ENCODE assay signal across 8 cellular contexts in genomic region chr17:75289832-75290337, GRCh38. TPM values are rescaled to one million over a fixed set of nuclear protein-coding genes. Genes with fewer than 3 reads are reported as not detected.
DNase-seq lines count a peak whose midpoint lies in the region; ATAC-seq and TF ChIP-seq lines count a peak whose summit lies in the region.

No MANE protein-coding gene starts in this region.

- TF ChIP-seq CTCF in GM06990 (IDR thresholded peaks at IDR 0.05; ENCODE audit: insufficient read depth, low read length, poor library complexity, severe bottlenecking) = peak; percentile 56
- peak; percentile 36 for TF ChIP-seq CTCF in PC-3 (conservative IDR thresholded peaks at IDR 0.05; ENCODE audit: low read depth, low read length)
- TF ChIP-seq CTCF in psoas muscle (IDR thresholded peaks at IDR 0.05) = no peak

- H2AFZ ChIP-seq in PC-3 (ENCODE audit: low read length) = peak overlapping the region; percentile 97

- H3K4me1 ChIP-seq in PC-3 (ENCODE audit: insufficient read depth, low read length) = peaks cover 12% of the 10 kb centered on the region
- peaks cover 5% of the 10 kb centered on the region for H3K4me1 ChIP-seq in psoas muscle

- ATAC-seq in HG02678 (IDR thresholded peaks at IDR 0.05; ENCODE audit: unreplicated experiment) = peak; percentile 17
- ATAC-seq in PC-3 = peak; percentile 13
- ATAC-seq in psoas muscle = peak; percentile 29 to 64 (median 44)

- no peak for DNase-seq in GM06990 (ENCODE audit: extremely low read depth, insufficient read length)
- DNase-seq in PC-3 = peak; percentile 59
- DNase-seq in activated naive CD4-positive, alpha-beta T cell treated with anti-CD3 and anti-CD28 coated beads, Interleukin-2, amount 10 ng/mL, durations not matched to agents 7 days and 5 days = peak; percentile 73
- peak in 41 of 42 donors; percentile 33 to 82 (median 60) for DNase-seq in head of caudate nucleus
- DNase-seq in psoas muscle = peak in 1 of 2 donors; percentile 44
- DNase-seq in islet precursor cell = no peak
- DNase-seq in middle frontal gyrus (ENCODE audit: extremely low spot score, low spot score) = no peak

- peak overlapping the region; percentile 99 for H3K4me3 Mint-ChIP-seq in activated naive CD4-positive, alpha-beta T cell treated with anti-CD3 and anti-CD28 coated beads, Interleukin-2, amount 10 ng/mL, durations not matched to agents 7 days and 5 days

- whole genome bisulfite sequencing in psoas muscle, 3 donors = 5 to 9% (median 7%) methylated on average over 26 of the region's 26 CpGs

- peak overlapping the region; percentile 100 for H3K27ac Mint-ChIP-seq in activated naive CD4-positive, alpha-beta T cell treated with anti-CD3 and anti-CD28 coated beads, Interleukin-2, amount 10 ng/mL, durations not matched to agents 7 days and 5 days

- POLR2A ChIA-PET in PC-3 (lab: Charles Lee; ENCODE audit: unreplicated experiment) = interaction anchor here (0.6 to 1.7 kb wide), 8 partner anchors 12 to 532 kb away, joined by 3 to 23 read pairs (median 5); partner anchors contain the start of genes GGA3, GRB2, MIF4GD and MRPS7

- intact Hi-C loops in PC-3 (cut with micrococcal nuclease) = loop anchor here (1.0 kb wide), 2 partner anchors 19 to 115 kb away; partner anchors contain the start of genes GRB2 and MIF4GD
- intact Hi-C loops in head of caudate nucleus (cut with DNase I) = no loop called here
- intact Hi-C loops in psoas muscle (cut with DNase I) = loop anchor here in 1 of 2 donors (2.0 kb wide), 2 partner anchors 115 to 123 kb away; partner anchors contain the start of gene GRB2

- CTCF ChIA-PET in PC-3 (lab: Charles Lee) = interaction anchor here (0.6 to 2.0 kb wide), 10 partner anchors 17 to 307 kb away, joined by 3 to 60 read pairs (median 7); partner anchors contain the start of gene MIF4GD
- CTCF ChIA-PET in activated naive CD4-positive, alpha-beta T cell treated with anti-CD3 and anti-CD28 coated beads, Interleukin-2, amount 10 ng/mL, durations not matched to agents 7 days and 5 days (lab: Charles Lee) = interaction anchor here (0.7 to 2.6 kb wide), 13 partner anchors 8 to 122 kb away, joined by 3 to 22 read pairs (median 6); partner anchors contain the start of genes GRB2 and MIF4GD

- H3K27me3 Mint-ChIP-seq in activated naive CD4-positive, alpha-beta T cell treated with anti-CD3 and anti-CD28 coated beads, Interleukin-2, amount 10 ng/mL, durations not matched to agents 7 days and 5 days = peaks cover 5% of the 10 kb centered on the region

- H3K27ac ChIP-seq in PC-3 (ENCODE audit: low read length) (peak overlapping the region; percentile 68), psoas muscle (peak overlapping the region; percentile 83)

- no peaks in the 10 kb centered on the region for H3F3A ChIP-seq in PC-3 (ENCODE audit: low read length, unreplicated experiment)

- no peaks in the 10 kb centered on the region for H3K9me3 Mint-ChIP-seq in activated naive CD4-positive, alpha-beta T cell treated with anti-CD3 and anti-CD28 coated beads, Interleukin-2, amount 10 ng/mL, durations not matched to agents 7 days and 5 days

- H4K20me1 ChIP-seq in PC-3 (ENCODE audit: low read length) = no peaks in the 10 kb centered on the region

- H3K79me2 ChIP-seq in PC-3 (ENCODE audit: low read length) = peaks cover 21% of the 10 kb centered on the region

- H3K9me2 ChIP-seq in PC-3 (replicated peaks; ENCODE audit: low read length) = no peaks in the 10 kb centered on the region

- H3K9me3 ChIP-seq in PC-3 (ENCODE audit: low read length) = no peaks in the 10 kb centered on the region
- no peaks in the 10 kb centered on the region for H3K9me3 ChIP-seq in psoas muscle

- H3K27me3 ChIP-seq in GM06990 (replicated peaks; ENCODE audit: control insufficient read depth, insufficient read depth, low read length) = no peaks in the 10 kb centered on the region
- no peaks in the 10 kb centered on the region for H3K27me3 ChIP-seq in PC-3 (ENCODE audit: low read length)
- no peaks in the 10 kb centered on the region for H3K27me3 ChIP-seq in psoas muscle (ENCODE audit: insufficient read depth in 3 of 3, low read length in 2 of 3)

- peak overlapping the region; percentile 87 for H3K4me2 ChIP-seq in PC-3 (ENCODE audit: low read length)

- H3K36me3 ChIP-seq in GM06990 (ENCODE audit: control insufficient read depth, insufficient read depth, low read length) = peaks cover 14% of the 10 kb centered on the region
- peaks cover 10% of the 10 kb centered on the region for H3K36me3 ChIP-seq in PC-3 (ENCODE audit: low read depth, low read length)
- H3K36me3 ChIP-seq in psoas muscle (ENCODE audit: insufficient read depth in 1 of 2, low read depth in 1 of 2) = peaks cover 3 to 21% of the 10 kb centered on the region in 2 donors

- H3K9ac ChIP-seq in PC-3 (ENCODE audit: low read length) = peak overlapping the region; percentile 83

- peak overlapping the region; percentile 71 for H3K4me3 ChIP-seq in GM06990 (replicated peaks; ENCODE audit: low read depth, low read length)
- peak overlapping the region; percentile 82 for H3K4me3 ChIP-seq in PC-3 (ENCODE audit: low read length)
- peak overlapping the region; percentile 70 for H3K4me3 ChIP-seq in psoas muscle

- BruUV-seq in PC-3 (replicated peaks; lab: Mats Ljungman, UMichigan) = TSS peak; percentile 98

- peaks cover 19% of the 10 kb centered on the region for H3K36me3 Mint-ChIP-seq in activated naive CD4-positive, alpha-beta T cell treated with anti-CD3 and anti-CD28 coated beads, Interleukin-2, amount 10 ng/mL, durations not matched to agents 7 days and 5 days

- peaks cover 25% of the 10 kb centered on the region for H3K4me1 Mint-ChIP-seq in activated naive CD4-positive, alpha-beta T cell treated with anti-CD3 and anti-CD28 coated beads, Interleukin-2, amount 10 ng/mL, durations not matched to agents 7 days and 5 days

RNA-seq across cellular contexts. Expression of gene SLC25A19, which starts 0.7 kb away (rescaled TPM):
- 75.0 and 76.9 TPM in 2 replicates for total RNA-seq in PC-3 (2014; rRNA removed)
- total RNA-seq in psoas muscle = 10 to 100 TPM; 11.3 to 41.7 (median 16.0) TPM
- 10 to 100 TPM; 24.9 to 52.7 (median 34.5) TPM for polyA plus RNA-seq in psoas muscle

RNA-seq across cellular contexts. Expression of gene MIF4GD, which starts 18.9 kb away (rescaled TPM):
- total RNA-seq in PC-3 (2014; rRNA removed) = 30.8 and 42.3 TPM in 2 replicates
- 10 to 100 TPM; 19.2 to 45.8 (median 37.6) TPM for total RNA-seq in psoas muscle
- polyA plus RNA-seq in psoas muscle = 10 to 100 TPM; 27.9 to 44.8 (median 32.2) TPM

RNA-seq across cellular contexts. Expression of gene MRPS7, which starts 28.2 kb away (rescaled TPM):
- total RNA-seq in PC-3 (2014; rRNA removed) (112 and 144 TPM in 2 replicates), psoas muscle (100 to 1,000 TPM; 105 to 161 (median 131) TPM)
- 100 to 1,000 TPM in 2 of 3 donors, 10 to 100 TPM in 1; 98.2 to 165 (median 122) TPM for polyA plus RNA-seq in psoas muscle

RNA-seq across cellular contexts. Expression of gene GGA3, which starts 28.5 kb away (rescaled TPM):
- total RNA-seq in PC-3 (2014; rRNA removed) (38.8 and 40.1 TPM in 2 replicates), psoas muscle (10 to 100 TPM; 21.3 to 40.6 (median 30.2) TPM)
- 10 to 100 TPM; 13.8 to 37.4 (median 27.3) TPM for polyA plus RNA-seq in psoas muscle

Comparison
In these comparisons a context has a peak if more than half of its experiments do, and no peak if none do; other contexts are left out.
1. DNase-seq: peak in PC-3 (single experiment), activated naive CD4-positive, alpha-beta T cell treated with anti-CD3 and anti-CD28 coated beads, Interleukin-2, amount 10 ng/mL, durations not matched to agents 7 days and 5 days (single experiment) and head of caudate nucleus (41 of 42); none in GM06990 (single experiment), islet precursor cell (single experiment) and middle frontal gyrus (single experiment).
2. Peak in every context shown above with its lines, with median percentiles within 50 percentile points of each other: H3K4me3 ChIP-seq and ATAC-seq.